ENCODE assay signal across 11 cellular contexts in the genomic region with DNA sequence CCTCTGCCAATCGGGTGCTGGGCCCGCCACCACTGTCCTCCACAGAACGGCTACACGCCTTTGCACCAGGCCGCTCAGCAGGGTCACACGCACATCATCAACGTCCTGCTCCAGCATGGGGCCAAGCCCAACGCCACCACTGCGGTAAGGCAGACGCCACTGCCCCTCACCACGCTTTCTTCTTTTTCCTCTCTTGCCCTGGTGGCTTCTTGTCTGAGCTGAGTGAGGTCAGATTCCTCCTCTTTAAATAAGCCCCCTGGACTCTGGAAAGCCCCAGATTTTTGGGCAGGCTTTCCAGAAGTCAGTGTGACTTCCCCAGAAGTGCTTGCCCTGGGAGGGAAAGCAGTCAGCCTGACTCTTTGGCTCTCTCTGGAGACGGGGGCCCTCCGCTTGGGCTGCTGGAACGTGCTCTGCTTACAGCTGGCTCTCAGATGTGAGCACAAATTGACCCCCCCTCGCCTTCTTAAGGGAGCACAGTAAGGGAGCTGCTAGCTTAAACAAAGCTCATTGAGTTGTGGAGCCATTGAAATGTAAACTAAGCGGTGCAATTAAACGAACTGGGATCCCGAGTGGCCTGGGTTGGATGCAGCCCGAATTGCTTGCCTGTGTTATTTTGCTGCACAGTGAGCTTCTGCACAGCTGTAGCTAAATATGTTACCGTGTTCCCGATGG.
A peak's percentile ranks its signal among the peaks of the same experiment; 100 is the strongest.
DNase-seq lines count a peak whose midpoint lies in the region; ATAC-seq, FAIRE-seq and TF ChIP-seq lines count a peak whose summit lies in the region.
"Had no signal": no experiment of that assay in that cellular context is flagged by ENCODE, and none has a peak within 500 bp of the region (broad histone marks: within the 10 kb centered on the region; RNA-seq: fewer than 3 reads in every experiment).

No MANE protein-coding gene starts in this region.

- peak overlapping the region; percentile 91 for H3K27ac ChIP-seq in right cardiac atrium (ENCODE audit: low read length)
- H3K27ac ChIP-seq in psoas muscle: no peak overlapping the region
- H3K27ac ChIP-seq: epithelial cell of prostate had no signal

- no peak for TF ChIP-seq POLR2A in GM12891 (IDR thresholded peaks at IDR 0.05; ENCODE audit: low read depth, low read length)

- H3K27me3 ChIP-seq in right cardiac atrium (ENCODE audit: control insufficient read depth, insufficient read depth): no peaks in the 10 kb centered on the region
- H3K27me3 ChIP-seq in psoas muscle (ENCODE audit: insufficient read depth in 3 of 3, low read length in 2 of 3): no peaks in the 10 kb centered on the region

- WGBS in right cardiac atrium: 40% methylated on average over 21 of the region's 21 CpGs
- WGBS in psoas muscle, 3 donors: 57 to 63% (median 60%) methylated on average over 21 of the region's 21 CpGs

- H3K36me3 ChIP-seq in psoas muscle (ENCODE audit: insufficient read depth in 1 of 2, low read depth in 1 of 2): peaks cover 8 to 56% of the 10 kb centered on the region in 2 donors

- FAIRE-seq in GM12891 (lab: Jason Lieb, UNC): no peak
- FAIRE-seq in D721Med (lab: Jason Lieb, UNC): no peak

- TF ChIP-seq CTCF in psoas muscle (IDR thresholded peaks at IDR 0.05) (no peak), D721Med (IDR thresholded peaks at IDR 0.05; ENCODE audit: insufficient read depth, missing control alignments) (no peak)

- peaks cover 6% of the 10 kb centered on the region for H3K4me1 ChIP-seq in right cardiac atrium (ENCODE audit: control insufficient read depth, insufficient read depth, low read length)
- no peaks in the 10 kb centered on the region for H3K4me1 ChIP-seq in psoas muscle
- H3K4me1 ChIP-seq: Caco-2 had no signal

- intact Hi-C loops in right cardiac atrium (cut with DNase I) (no loop called here), psoas muscle (cut with DNase I) (loop anchor here in 1 of 2 donors (2.0 kb wide), 1 partner anchor 16 kb away; no protein-coding TSS in a partner anchor)

- H3K4me3 ChIP-seq in right cardiac atrium (ENCODE audit: low read length): peak overlapping the region; percentile 33
- H3K4me3 ChIP-seq in psoas muscle: peak overlapping the region; percentile 29

- ATAC-seq in right cardiac atrium: peak; percentile 75 to 81
- peak in 3 of 4 donors; percentile 23 to 59 (median 53) for ATAC-seq in psoas muscle
- no peak for ATAC-seq in HG03432 (IDR thresholded peaks at IDR 0.05; ENCODE audit: unreplicated experiment)
- ATAC-seq: activated CD8-positive, alpha-beta T cell treated with anti-CD3 and anti-CD28 coated beads, Interleukin-2, amount 10 ng/mL, durations not matched to agents 7 days and 5 days had no signal

- H3K9me3 ChIP-seq in right cardiac atrium (ENCODE audit: control insufficient read depth, low read length) (no peaks in the 10 kb centered on the region), psoas muscle (no peaks in the 10 kb centered on the region)
- H3K9me3 ChIP-seq: Caco-2 had no signal

- DNase-seq in EH (ENCODE audit: low read depth): peak; percentile 8
- DNase-seq in anterior cingulate cortex (lab: John Stamatoyannopoulos, UW): peak in 57 of 58 donors; percentile 14 to 89 (median 69)
- peak; percentile 61 to 82 (median 78) for DNase-seq in right cardiac atrium
- peak; percentile 24 to 54 for DNase-seq in psoas muscle
- DNase-seq in GM12891 (ENCODE audit: insufficient read length, low spot score): no peak
- DNase-seq in effector CD4-positive, alpha-beta T cell: no peak
- DNase-seq in D721Med (ENCODE audit: insufficient read length, low spot score): no peak
- DNase-seq: activated CD8-positive, alpha-beta T cell treated with anti-CD3 and anti-CD28 coated beads, Interleukin-2, amount 10 ng/mL, durations not matched to agents 7 days and 5 days; Caco-2 had no signal

TF ChIP-seq in GM12891, 5 proteins besides CTCF, POLR2A, EP300 and RAD21:
- TF ChIP-seq TAF1 (IDR thresholded peaks at IDR 0.05; ENCODE audit: low read depth, low read length) (no peak), POU2F2 (IDR thresholded peaks at IDR 0.05; ENCODE audit: low read depth, low read length) (no peak), POLR2AphosphoS5 (IDR thresholded peaks at IDR 0.05; ENCODE audit: low read depth, low read length) (no peak), PAX5 (IDR thresholded peaks at IDR 0.05; ENCODE audit: insufficient read depth, low read length, severe bottlenecking) (no peak), SPI1 (IDR thresholded peaks at IDR 0.05; ENCODE audit: low read depth, low read length) (no peak)

Comparison
In these comparisons a context has a peak if more than half of its experiments do, and no peak if none do; other contexts are left out.
1. DNase-seq: peak in EH (single experiment), anterior cingulate cortex (57 of 58), right cardiac atrium (3 of 3) and psoas muscle (2 of 2); none in GM12891 (single experiment), effector CD4-positive, alpha-beta T cell (single experiment) and D721Med (single experiment).